ENCODE assay signal across 8 cellular contexts in genomic region chr18:13611616-13612110, GRCh38.
DNase-seq lines count a peak whose midpoint lies in the region; ATAC-seq, FAIRE-seq and TF ChIP-seq lines count a peak whose summit lies in the region.

No MANE protein-coding gene starts in this region.

- H4K20me1 ChIP-seq in OCI-LY7 (ENCODE audit: insufficient read depth, low read length) (no peaks in the 10 kb centered on the region), H1 (replicated peaks in 1 of 2; ENCODE audit: control insufficient read depth in 1 of 2, insufficient read depth in 2 of 2, low read length in 2 of 2) (peaks cover 0 to 2% of the 10 kb centered on the region in 2 experiments)

- no peak overlapping the region for H3K4ac ChIP-seq in H1 (replicated peaks; ENCODE audit: insufficient read length, low read depth, low read length)

- H2AFZ ChIP-seq in OCI-LY7 (ENCODE audit: low read length) (peak overlapping the region; percentile 76; the same call in 1 of the 2 replicates), H1 (ENCODE audit: low read length) (peak overlapping the region; percentile 35; the same call in 1 of the 2 replicates)

- no peak overlapping the region for H3K23ac ChIP-seq in H1 (ENCODE audit: insufficient read length)

- CTCF ChIA-PET in OCI-LY7 (lab: Charles Lee; ENCODE audit: unreplicated experiment) (interaction anchor here (0.6 to 1.6 kb wide), 4 partner anchors 18 to 35 kb away, joined by 3 to 6 read pairs (median 4); no protein-coding TSS in a partner anchor), H1 (lab: Charles Lee; ENCODE audit: partially characterized antibody) (interaction anchor here (0.6 to 1.6 kb wide), 4 partner anchors 9 to 62 kb away, joined by 3 to 9 read pairs (median 5); no protein-coding TSS in a partner anchor)

- H3K4me2 ChIP-seq in OCI-LY7 (ENCODE audit: low read length) (peak overlapping the region; percentile 99), H1 (ENCODE audit: insufficient read depth in 1 of 2, low read depth in 2 of 2, low read length in 2 of 2) (peak overlapping the region; percentile 59 to 66)

- peaks cover 42% of the 10 kb centered on the region for H3K79me2 ChIP-seq in OCI-LY7 (ENCODE audit: insufficient read depth, low read depth, low read length)
- no peaks in the 10 kb centered on the region for H3K79me2 ChIP-seq in H1 (ENCODE audit: control insufficient read depth in 1 of 2, insufficient read depth in 2 of 2, low read length in 2 of 2)

- H3K56ac ChIP-seq in H1 (replicated peaks; ENCODE audit: insufficient read length, low read depth, low read length) = no peak overlapping the region

- no peak overlapping the region for H2BK120ac ChIP-seq in H1 (replicated peaks; ENCODE audit: low read depth, low read length)

- H2BK12ac ChIP-seq in H1 (ENCODE audit: low read depth, low read length) = peak overlapping the region; percentile 71

- TF ChIP-seq RAD21 in H1 (IDR thresholded peaks at IDR 0.05 in 1 of 2, conservative IDR thresholded peaks at IDR 0.05 in 1 of 2; ENCODE audit: low read depth in 2 of 2, low read length in 2 of 2) = no peak

- H3K9me3 ChIP-seq in OCI-LY7 (ENCODE audit: low read length) (no peaks in the 10 kb centered on the region), H1 (ENCODE audit: insufficient read depth in 2 of 2, low read depth in 1 of 2, low read length in 1 of 2) (no peaks in the 10 kb centered on the region), mucosa of stomach (ENCODE audit: control insufficient read depth, low read length) (no peaks in the 10 kb centered on the region), aorta (ENCODE audit: control insufficient read depth, low read length) (no peaks in the 10 kb centered on the region)

- DNase-seq in GM12865 (ENCODE audit: low read depth) (no peak), OCI-LY7 (ENCODE audit: low spot score) (no peak), H1 (ENCODE audit: low read depth in 1 of 2, low spot score in 2 of 2) (no peak), aorta (peak; percentile 73 to 85), cortex of kidney (lab: John Stamatoyannopoulos, UW) (no peak), H4 (ENCODE audit: low spot score) (no peak)

- H3K27ac ChIP-seq in OCI-LY7 (ENCODE audit: low read depth, low read length, poor library complexity, severe bottlenecking) (peak overlapping the region; percentile 98), H1 (ENCODE audit: low read depth, low read length) (no peak overlapping the region), aorta (ENCODE audit: low read depth in 1 of 2, low read length in 2 of 2) (no peak overlapping the region)

- H3K9me2 ChIP-seq in OCI-LY7 (ENCODE audit: insufficient read depth, low read length) = no peaks in the 10 kb centered on the region

- WGBS in H1 (ENCODE audit: extremely low coverage in 1 of 2, insufficient coverage in 1 of 2, insufficient read length in 1 of 2, insufficient replicate concordance in 2 of 2, low coverage in 1 of 2, low lambda C conversion rate in 2 of 2, missing lambda C conversion rate in 1 of 2), 2 experiments = 52% methylated on average over 23 of the region's 24 CpGs; no CpG with 5 or more reads in 1 of the 2 experiments
- 3% methylated on average over 24 of the region's 24 CpGs for WGBS in aorta, 2 donors

- H3K9ac ChIP-seq in H1 (replicated peaks in 1 of 4; ENCODE audit: extremely low read depth in 1 of 4, low read depth in 3 of 4, low read length in 3 of 4) (no peak overlapping the region; a peak in 1 of 7 replicates), mucosa of stomach (ENCODE audit: low read length) (peak overlapping the region; percentile 52)

- BruUV-seq in OCI-LY7 (replicated peaks; lab: Mats Ljungman, UMichigan) = TSS peak; percentile 90

- H2AK5ac ChIP-seq in H1 (ENCODE audit: low read depth, low read length) = no peak overlapping the region

- no peak overlapping the region for H2BK5ac ChIP-seq in H1 (ENCODE audit: low read depth, low read length)

- no peak overlapping the region for H2BK20ac ChIP-seq in H1 (ENCODE audit: low read length)

- ATAC-seq in HG02588 (IDR thresholded peaks at IDR 0.05; ENCODE audit: unreplicated experiment) = peak; percentile 3
- peak; percentile 63 for ATAC-seq in aorta (ENCODE audit: low FRiP score)

- no peak overlapping the region for H4K8ac ChIP-seq in H1 (ENCODE audit: extremely low read depth, insufficient read depth, low read length)

- no peaks in the 10 kb centered on the region for H3K79me1 ChIP-seq in H1 (ENCODE audit: low read depth, low read length)

- no peak for TF ChIP-seq EP300 in H1 (IDR thresholded peaks at IDR 0.05; ENCODE audit: borderline replicate concordance in 1 of 2, low read depth in 2 of 2, low read length in 2 of 2)

- no peak overlapping the region for H4K5ac ChIP-seq in H1 (ENCODE audit: insufficient read length, low read depth, low read length)

- H3K23me2 ChIP-seq in H1 (ENCODE audit: low read depth, low read length) = no peaks in the 10 kb centered on the region

- H3K36me3 ChIP-seq in OCI-LY7 (ENCODE audit: insufficient read depth, low read length) = peaks cover 3% of the 10 kb centered on the region; the same call in 1 of the 2 replicates
- no peaks in the 10 kb centered on the region for H3K36me3 ChIP-seq in H1 (ENCODE audit: control insufficient read depth in 2 of 4, insufficient read depth in 4 of 4, low read length in 3 of 4)
- H3K36me3 ChIP-seq in mucosa of stomach (ENCODE audit: control insufficient read depth, insufficient read depth, low read length) = no peaks in the 10 kb centered on the region
- no peaks in the 10 kb centered on the region for H3K36me3 ChIP-seq in aorta (ENCODE audit: control insufficient read depth in 1 of 2, insufficient read depth in 2 of 2, low read length in 1 of 2)

- TF ChIP-seq CTCF in GM12865 (IDR thresholded peaks at IDR 0.05; ENCODE audit: insufficient read depth, low read depth, low read length, missing control alignments) (no peak), OCI-LY7 (conservative IDR thresholded peaks at IDR 0.05; ENCODE audit: low read length) (0 out of 2 replicates have a peak, but pooled peaks have one; percentile 16), H1 (IDR thresholded peaks at IDR 0.05; ENCODE audit: control extremely low read depth in 1 of 3, insufficient read depth in 1 of 3, low read depth in 1 of 3, low read length in 3 of 3) (no peak)

- peaks cover 0 to 30% (median 27%) of the 10 kb centered on the region in 4 experiments; a peak in 5 of 7 replicates for H3K27me3 ChIP-seq in H1 (replicated peaks in 1 of 4; ENCODE audit: control insufficient read depth in 3 of 4, extremely low read depth in 1 of 4, insufficient read depth in 3 of 4, low read length in 3 of 4)
- H3K27me3 ChIP-seq in mucosa of stomach (ENCODE audit: control insufficient read depth, insufficient read depth, low read length) = peaks cover 6% of the 10 kb centered on the region
- no peaks in the 10 kb centered on the region for H3K27me3 ChIP-seq in aorta (ENCODE audit: control insufficient read depth in 1 of 2, insufficient read depth in 2 of 2, low read length in 1 of 2)

- intact Hi-C loops in OCI-LY7 (cut with micrococcal nuclease; ENCODE audit: unreplicated experiment) = loop anchor here (1.0 kb wide), 1 partner anchor 44 kb away; no protein-coding TSS in a partner anchor
- intact Hi-C loops in aorta (cut with DNase I) = loop anchor here (10.0 kb wide), 2 partner anchors 57 to 177 kb away; no protein-coding TSS in a partner anchor

- no peak overlapping the region for H2BK15ac ChIP-seq in H1 (ENCODE audit: low read length)

- POLR2A ChIA-PET in OCI-LY7 (lab: Charles Lee) (interaction anchor here (0.5 to 9.2 kb wide), 13 partner anchors 11 to 621 kb away, joined by 3 to 65 read pairs (median 5); partner anchors contain the start of genes CEP192, FAM210A and RNMT), H1 (lab: Charles Lee; ENCODE audit: partially characterized antibody) (no interaction called here)

- peak; percentile 32 for FAIRE-seq in H1 (lab: Jason Lieb, UNC)

- H3K4me3 ChIP-seq in GM12865 (ENCODE audit: low read depth, low read length) = peak overlapping the region; percentile 51
- peak overlapping the region; percentile 85 for H3K4me3 ChIP-seq in OCI-LY7 (ENCODE audit: low read depth, low read length, poor library complexity, severe bottlenecking)
- peak overlapping the region; percentile 5 to 50 (median 16); a peak in 5 of 8 replicates for H3K4me3 ChIP-seq in H1 (ENCODE audit: extremely low read depth in 1 of 4, insufficient read depth in 2 of 4, low read depth in 3 of 4, low read length in 4 of 4)
- H3K4me3 ChIP-seq in mucosa of stomach (ENCODE audit: low read length) = no peak overlapping the region
- H3K4me3 ChIP-seq in aorta (ENCODE audit: low read length in 2 of 2) = peak overlapping the region; percentile 17 to 44

- no peak overlapping the region for H3K14ac ChIP-seq in H1 (ENCODE audit: insufficient read length)

- H3K4me1 ChIP-seq in OCI-LY7 (ENCODE audit: insufficient read depth, low read length, poor library complexity, severe bottlenecking) (peaks cover 64% of the 10 kb centered on the region), H1 (replicated peaks in 1 of 4; ENCODE audit: control insufficient read depth in 3 of 4, insufficient read depth in 4 of 4, low read length in 3 of 4) (peaks cover 0 to 14% (median 6%) of the 10 kb centered on the region in 4 experiments; a peak in 4 of 7 replicates), mucosa of stomach (ENCODE audit: control insufficient read depth, insufficient read depth, low read length) (peaks cover 4% of the 10 kb centered on the region), aorta (ENCODE audit: control insufficient read depth in 1 of 2, insufficient read depth in 2 of 2, low read length in 2 of 2) (no peaks in the 10 kb centered on the region)

- TF ChIP-seq POLR2A in H1 (IDR thresholded peaks at IDR 0.05; ENCODE audit: control extremely low read depth in 1 of 2, low read depth in 2 of 2, low read length in 2 of 2) = no peak

- no peak overlapping the region for H4K91ac ChIP-seq in H1 (replicated peaks; ENCODE audit: insufficient read length, low read length)

- no peak overlapping the region; the same call in 1 of the 2 replicates for H3K18ac ChIP-seq in H1 (ENCODE audit: extremely low read depth, low read length)

TF ChIP-seq in H1, 55 proteins besides CTCF, POLR2A, EP300 and RAD21 (continues in another document):
- TF ChIP-seq SUZ12 (IDR thresholded peaks at IDR 0.05; ENCODE audit: low read length) = peak; percentile 35; the same call in 1 of the 2 replicates
- no peak for TF ChIP-seq BCL11A (IDR thresholded peaks at IDR 0.05; ENCODE audit: low read depth in 2 of 2, low read length in 2 of 2)
- TF ChIP-seq SP1 (IDR thresholded peaks at IDR 0.05; ENCODE audit: low read depth, low read length) = no peak

Comparison
In these comparisons a context has a peak if more than half of its experiments do, and no peak if none do; other contexts are left out.
1. DNase-seq: peak in aorta (2 of 2); none in GM12865 (single experiment), OCI-LY7 (single experiment), H1 (0 of 2), cortex of kidney (single experiment) and H4 (single experiment).